In the genomic region with DNA sequence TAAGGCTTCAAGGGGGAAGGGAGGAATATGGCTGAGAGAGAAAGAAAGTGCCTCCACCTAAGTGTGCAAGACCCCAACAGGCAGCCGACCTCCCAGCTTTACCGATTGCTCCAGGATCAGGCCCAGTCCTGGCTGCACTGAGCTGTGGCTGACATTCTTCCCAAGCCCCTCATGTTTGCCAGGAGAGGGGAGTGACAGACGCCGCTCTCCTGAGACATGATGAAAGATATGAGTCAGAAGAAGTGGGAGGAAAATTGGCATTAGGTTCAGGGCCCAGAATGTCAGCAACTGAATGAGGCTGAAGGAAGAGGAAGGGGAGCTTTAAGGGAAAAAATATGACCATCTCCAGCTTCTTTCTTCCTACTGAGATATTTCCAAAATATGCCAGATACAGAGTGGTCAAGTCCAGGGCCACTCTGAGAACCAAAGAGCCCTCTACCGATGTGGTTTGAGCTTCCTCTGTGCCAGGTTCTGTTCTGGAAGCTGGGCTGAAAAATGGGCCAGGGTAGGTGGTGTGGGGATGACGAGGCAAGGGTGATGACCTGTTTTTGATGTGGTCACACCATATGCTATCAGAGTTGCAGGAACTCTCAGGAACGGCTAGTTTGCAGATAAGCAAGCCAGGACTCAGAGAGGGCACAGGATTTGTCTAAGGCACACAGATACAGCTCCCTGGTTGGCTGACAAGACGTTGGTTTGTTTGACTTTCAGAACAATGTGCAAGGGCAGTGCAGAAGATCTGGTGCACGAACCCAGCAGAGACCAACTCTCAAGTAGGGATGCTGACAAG, we compare ENCODE assay signal across 15 cellular contexts.
DNase-seq lines count a peak whose midpoint lies in the region; ATAC-seq and TF ChIP-seq lines count a peak whose summit lies in the region.
"Had no signal": no experiment of that assay in that cellular context is flagged by ENCODE, and none has a peak within 500 bp of the region (broad histone marks: within the 10 kb centered on the region; RNA-seq: fewer than 3 reads in every experiment).

No MANE protein-coding gene starts in this region.

- H3K36me3 Mint-ChIP-seq in type B pancreatic cell (no peaks in the 10 kb centered on the region), nephron progenitor cell (ENCODE audit: low read depth) (no peaks in the 10 kb centered on the region)
- H3K36me3 Mint-ChIP-seq: activated CD4-positive, alpha-beta memory T cell treated with anti-CD3 and anti-CD28 coated beads for 36 hours; natural killer cell treated with Interleukin-12 subunit alpha and Interleukin-12 subunit beta and Interleukin-15 and Interleukin-18, amount 100 ng/mL, for 72 hours had no signal

- peak; percentile 43 for DNase-seq in AG08396 (ENCODE audit: low spot score)
- peak; percentile 67 for DNase-seq in LHCN-M2 (ENCODE audit: low read depth)
- peak; percentile 41 to 61 for DNase-seq in cardiac fibroblast (ENCODE audit: low read depth in 2 of 2)
- peak; percentile 50 for DNase-seq in kidney tubule cell (ENCODE audit: low spot score)
- DNase-seq in type B pancreatic cell (ENCODE audit: extremely low spot score, unreplicated experiment) = no peak
- no peak for DNase-seq in nephron progenitor cell
- no peak for DNase-seq in activated effector memory CD4-positive, alpha-beta T cell treated with anti-CD3 and anti-CD28 coated beads, Interleukin-2, amount 50 U/mL, for 16 hours
- DNase-seq: activated CD4-positive, alpha-beta memory T cell treated with anti-CD3 and anti-CD28 coated beads for 36 hours; activated naive CD4-positive, alpha-beta T cell treated with anti-CD3 and anti-CD28 coated beads for 36 hours; effector memory CD4-positive, alpha-beta T cell; T-helper 1 cell had no signal

- H3K4me1 Mint-ChIP-seq in type B pancreatic cell (ENCODE audit: unreplicated experiment) (no peaks in the 10 kb centered on the region), nephron progenitor cell (peaks cover 14% of the 10 kb centered on the region)
- H3K4me1 Mint-ChIP-seq: B cell, GM23338 had no signal

- H3K4me3 ChIP-seq in cardiac fibroblast (replicated peaks in 1 of 2; ENCODE audit: low read depth in 2 of 2, low read length in 2 of 2) = no peak overlapping the region
- H3K4me3 ChIP-seq: GM23338 had no signal

- H3K27me3 Mint-ChIP-seq in type B pancreatic cell (peaks cover 3% of the 10 kb centered on the region), nephron progenitor cell (ENCODE audit: low read depth, poor library complexity) (peaks cover 2% of the 10 kb centered on the region)
- H3K27me3 Mint-ChIP-seq: activated CD4-positive, alpha-beta memory T cell treated with anti-CD3 and anti-CD28 coated beads for 36 hours had no signal

- ATAC-seq in GM18907 (IDR thresholded peaks at IDR 0.05; ENCODE audit: unreplicated experiment) = no peak
- ATAC-seq: GM23338; natural killer cell treated with Interleukin-12 subunit alpha and Interleukin-12 subunit beta and Interleukin-15 and Interleukin-18, amount 100 ng/mL, for 72 hours had no signal

- H3K4me3 Mint-ChIP-seq in type B pancreatic cell (no peak overlapping the region), nephron progenitor cell (no peak overlapping the region)
- H3K4me3 Mint-ChIP-seq: activated CD4-positive, alpha-beta memory T cell treated with anti-CD3 and anti-CD28 coated beads for 36 hours; activated naive CD4-positive, alpha-beta T cell treated with anti-CD3 and anti-CD28 coated beads for 36 hours; B cell; GM23338; natural killer cell treated with Interleukin-12 subunit alpha and Interleukin-12 subunit beta and Interleukin-15 and Interleukin-18, amount 100 ng/mL, for 72 hours had no signal

- TF ChIP-seq CTCF in cardiac fibroblast (IDR thresholded peaks at IDR 0.05; ENCODE audit: low read depth, low read length) (no peak), type B pancreatic cell (conservative IDR thresholded peaks at IDR 0.05) (no peak), nephron progenitor cell (IDR thresholded peaks at IDR 0.05) (no peak)

- H3K9me3 Mint-ChIP-seq in type B pancreatic cell = peaks cover 4% of the 10 kb centered on the region
- no peaks in the 10 kb centered on the region for H3K9me3 Mint-ChIP-seq in nephron progenitor cell
- H3K9me3 Mint-ChIP-seq: activated CD4-positive, alpha-beta memory T cell treated with anti-CD3 and anti-CD28 coated beads for 36 hours; activated naive CD4-positive, alpha-beta T cell treated with anti-CD3 and anti-CD28 coated beads for 36 hours; GM23338 had no signal

- H3K27ac Mint-ChIP-seq in type B pancreatic cell (no peak overlapping the region), nephron progenitor cell (no peak overlapping the region)
- H3K27ac Mint-ChIP-seq: activated CD4-positive, alpha-beta memory T cell treated with anti-CD3 and anti-CD28 coated beads for 36 hours; activated naive CD4-positive, alpha-beta T cell treated with anti-CD3 and anti-CD28 coated beads for 36 hours; B cell; GM23338; natural killer cell treated with Interleukin-12 subunit alpha and Interleukin-12 subunit beta and Interleukin-15 and Interleukin-18, amount 100 ng/mL, for 72 hours had no signal

Comparison
In these comparisons a context has a peak if more than half of its experiments do, and no peak if none do; other contexts are left out.
1. DNase-seq: peak in AG08396 (single experiment), LHCN-M2 (single experiment), cardiac fibroblast (2 of 2) and kidney tubule cell (single experiment); none in type B pancreatic cell (single experiment), nephron progenitor cell (single experiment) and activated effector memory CD4-positive, alpha-beta T cell treated with anti-CD3 and anti-CD28 coated beads, Interleukin-2, amount 50 U/mL, for 16 hours (single experiment).